In genomic region chr14:100067971-100068959, GRCh38 we compare ENCODE assay signal across 1 cellular context.
TF ChIP-seq lines count a peak whose summit lies in the region.

No MANE protein-coding gene starts in this region.

TF ChIP-seq in GM23338, 12 proteins besides CTCF, POLR2A, EP300 and RAD21 (continued from another document):
- no peak for TF ChIP-seq ETS1 (IDR thresholded peaks at IDR 0.05)
- no peak for TF ChIP-seq STAT1 (IDR thresholded peaks at IDR 0.05; ENCODE audit: unreplicated experiment)
